Comparison of ENCODE assay signal across 1 cellular context in the genomic region with DNA sequence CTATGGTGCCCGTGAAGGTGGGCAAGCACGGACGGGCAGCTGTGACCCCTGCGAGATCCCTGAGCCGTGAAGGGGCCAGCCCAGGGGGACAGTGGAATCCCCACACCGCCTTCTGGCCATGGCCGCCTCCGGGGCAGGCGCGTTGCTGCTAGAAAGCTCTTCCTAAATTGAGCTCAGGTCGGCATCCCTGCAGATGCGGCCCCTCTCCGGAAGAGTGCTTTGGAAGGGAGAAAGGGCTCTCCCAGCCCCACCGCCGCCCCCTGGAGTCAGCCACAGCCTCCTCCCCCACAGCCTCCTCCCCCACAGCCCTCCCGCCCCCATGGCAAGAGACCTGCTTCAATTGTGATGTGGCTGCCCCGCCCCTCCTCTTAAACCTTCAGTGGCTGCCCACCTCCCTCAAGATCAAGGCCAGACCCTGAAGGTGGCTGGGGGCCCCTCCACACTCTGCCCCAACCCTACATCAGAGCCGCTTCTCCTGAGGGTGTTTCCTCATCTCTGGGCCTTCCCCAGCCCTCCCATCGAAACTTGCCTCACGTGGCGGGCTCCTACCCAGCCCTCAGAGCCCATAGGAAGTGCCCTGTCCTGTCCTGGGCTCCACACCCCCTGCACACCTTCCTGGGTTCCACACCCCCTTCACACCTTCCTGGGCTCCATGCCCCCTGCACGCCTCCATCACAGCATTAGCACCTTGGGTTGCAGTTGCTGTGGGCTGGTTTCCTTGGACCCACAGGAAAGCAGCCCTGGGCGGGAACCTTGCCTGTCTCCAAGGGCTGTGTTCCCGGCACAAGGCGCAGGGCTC.
TF ChIP-seq lines count a peak whose summit lies in the region.

No MANE protein-coding gene starts in this region.

TF ChIP-seq in K562, 482 proteins besides CTCF, POLR2A, EP300 and RAD21 (continued from another document and continues in another):
- TF ChIP-seq, protein P1, sequence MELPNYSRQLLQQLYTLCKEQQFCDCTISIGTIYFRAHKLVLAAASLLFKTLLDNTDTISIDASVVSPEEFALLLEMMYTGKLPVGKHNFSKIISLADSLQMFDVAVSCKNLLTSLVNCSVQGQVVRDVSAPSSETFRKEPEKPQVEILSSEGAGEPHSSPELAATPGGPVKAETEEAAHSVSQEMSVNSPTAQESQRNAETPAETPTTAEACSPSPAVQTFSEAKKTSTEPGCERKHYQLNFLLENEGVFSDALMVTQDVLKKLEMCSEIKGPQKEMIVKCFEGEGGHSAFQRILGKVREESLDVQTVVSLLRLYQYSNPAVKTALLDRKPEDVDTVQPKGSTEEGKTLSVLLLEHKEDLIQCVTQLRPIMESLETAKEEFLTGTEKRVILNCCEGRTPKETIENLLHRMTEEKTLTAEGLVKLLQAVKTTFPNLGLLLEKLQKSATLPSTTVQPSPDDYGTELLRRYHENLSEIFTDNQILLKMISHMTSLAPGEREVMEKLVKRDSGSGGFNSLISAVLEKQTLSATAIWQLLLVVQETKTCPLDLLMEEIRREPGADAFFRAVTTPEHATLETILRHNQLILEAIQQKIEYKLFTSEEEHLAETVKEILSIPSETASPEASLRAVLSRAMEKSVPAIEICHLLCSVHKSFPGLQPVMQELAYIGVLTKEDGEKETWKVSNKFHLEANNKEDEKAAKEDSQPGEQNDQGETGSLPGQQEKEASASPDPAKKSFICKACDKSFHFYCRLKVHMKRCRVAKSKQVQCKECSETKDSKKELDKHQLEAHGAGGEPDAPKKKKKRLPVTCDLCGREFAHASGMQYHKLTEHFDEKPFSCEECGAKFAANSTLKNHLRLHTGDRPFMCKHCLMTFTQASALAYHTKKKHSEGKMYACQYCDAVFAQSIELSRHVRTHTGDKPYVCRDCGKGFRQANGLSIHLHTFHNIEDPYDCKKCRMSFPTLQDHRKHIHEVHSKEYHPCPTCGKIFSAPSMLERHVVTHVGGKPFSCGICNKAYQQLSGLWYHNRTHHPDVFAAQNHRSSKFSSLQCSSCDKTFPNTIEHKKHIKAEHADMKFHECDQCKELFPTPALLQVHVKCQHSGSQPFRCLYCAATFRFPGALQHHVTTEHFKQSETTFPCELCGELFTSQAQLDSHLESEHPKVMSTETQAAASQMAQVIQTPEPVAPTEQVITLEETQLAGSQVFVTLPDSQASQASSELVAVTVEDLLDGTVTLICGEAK (IDR thresholded peaks at IDR 0.05) = no peak
- TF ChIP-seq, protein P1 (CRISPR knock-in tag; IDR thresholded peaks at IDR 0.05) = no peak
- TF ChIP-seq ZNF197 (CRISPR knock-in tag; IDR thresholded peaks at IDR 0.05; ENCODE audit: low read depth) = 0 out of 2 replicates have a peak, but pooled peaks have one; percentile 12
- TF ChIP-seq, protein P2, sequence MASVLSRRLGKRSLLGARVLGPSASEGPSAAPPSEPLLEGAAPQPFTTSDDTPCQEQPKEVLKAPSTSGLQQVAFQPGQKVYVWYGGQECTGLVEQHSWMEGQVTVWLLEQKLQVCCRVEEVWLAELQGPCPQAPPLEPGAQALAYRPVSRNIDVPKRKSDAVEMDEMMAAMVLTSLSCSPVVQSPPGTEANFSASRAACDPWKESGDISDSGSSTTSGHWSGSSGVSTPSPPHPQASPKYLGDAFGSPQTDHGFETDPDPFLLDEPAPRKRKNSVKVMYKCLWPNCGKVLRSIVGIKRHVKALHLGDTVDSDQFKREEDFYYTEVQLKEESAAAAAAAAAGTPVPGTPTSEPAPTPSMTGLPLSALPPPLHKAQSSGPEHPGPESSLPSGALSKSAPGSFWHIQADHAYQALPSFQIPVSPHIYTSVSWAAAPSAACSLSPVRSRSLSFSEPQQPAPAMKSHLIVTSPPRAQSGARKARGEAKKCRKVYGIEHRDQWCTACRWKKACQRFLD (CRISPR knock-in tag; IDR thresholded peaks at IDR 0.05) = peak; percentile 28; the same call in 1 of the 2 replicates
- no peak for TF ChIP-seq THAP7 (CRISPR knock-in tag; IDR thresholded peaks at IDR 0.05)
- TF ChIP-seq ZNF212 (CRISPR knock-in tag; IDR thresholded peaks at IDR 0.05) = no peak
- TF ChIP-seq ZNF140 (CRISPR knock-in tag; IDR thresholded peaks at IDR 0.05) = no peak
- no peak for TF ChIP-seq XRCC5 (IDR thresholded peaks at IDR 0.05; ENCODE audit: low read depth, low read length)
- TF ChIP-seq TSC22D4 (tag; IDR thresholded peaks at IDR 0.05) = no peak
- TF ChIP-seq, protein P3, sequence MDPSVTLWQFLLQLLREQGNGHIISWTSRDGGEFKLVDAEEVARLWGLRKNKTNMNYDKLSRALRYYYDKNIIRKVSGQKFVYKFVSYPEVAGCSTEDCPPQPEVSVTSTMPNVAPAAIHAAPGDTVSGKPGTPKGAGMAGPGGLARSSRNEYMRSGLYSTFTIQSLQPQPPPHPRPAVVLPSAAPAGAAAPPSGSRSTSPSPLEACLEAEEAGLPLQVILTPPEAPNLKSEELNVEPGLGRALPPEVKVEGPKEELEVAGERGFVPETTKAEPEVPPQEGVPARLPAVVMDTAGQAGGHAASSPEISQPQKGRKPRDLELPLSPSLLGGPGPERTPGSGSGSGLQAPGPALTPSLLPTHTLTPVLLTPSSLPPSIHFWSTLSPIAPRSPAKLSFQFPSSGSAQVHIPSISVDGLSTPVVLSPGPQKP (CRISPR knock-in tag; IDR thresholded peaks at IDR 0.05) = no peak
- TF ChIP-seq C11orf30 (IDR thresholded peaks at IDR 0.05; ENCODE audit: low read depth) = no peak
- TF ChIP-seq, protein P4, sequence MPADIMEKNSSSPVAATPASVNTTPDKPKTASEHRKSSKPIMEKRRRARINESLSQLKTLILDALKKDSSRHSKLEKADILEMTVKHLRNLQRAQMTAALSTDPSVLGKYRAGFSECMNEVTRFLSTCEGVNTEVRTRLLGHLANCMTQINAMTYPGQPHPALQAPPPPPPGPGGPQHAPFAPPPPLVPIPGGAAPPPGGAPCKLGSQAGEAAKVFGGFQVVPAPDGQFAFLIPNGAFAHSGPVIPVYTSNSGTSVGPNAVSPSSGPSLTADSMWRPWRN (IDR thresholded peaks at IDR 0.05; ENCODE audit: low read depth) = no peak
- no peak for TF ChIP-seq POLR2AphosphoS2 (IDR thresholded peaks at IDR 0.05; ENCODE audit: low read length)
- no peak for TF ChIP-seq BRD9 (IDR thresholded peaks at IDR 0.05; ENCODE audit: low read depth, partially characterized antibody)
- TF ChIP-seq, protein P5, sequence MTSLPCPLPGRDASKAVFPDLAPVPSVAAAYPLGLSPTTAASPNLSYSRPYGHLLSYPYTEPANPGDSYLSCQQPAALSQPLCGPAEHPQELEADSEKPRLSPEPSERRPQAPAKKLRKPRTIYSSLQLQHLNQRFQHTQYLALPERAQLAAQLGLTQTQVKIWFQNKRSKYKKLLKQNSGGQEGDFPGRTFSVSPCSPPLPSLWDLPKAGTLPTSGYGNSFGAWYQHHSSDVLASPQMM (CRISPR knock-in tag; IDR thresholded peaks at IDR 0.05) = no peak
- no peak for TF ChIP-seq ZNF398 (CRISPR knock-in tag; IDR thresholded peaks at IDR 0.05)
- no peak for TF ChIP-seq MCM7 (IDR thresholded peaks at IDR 0.05)
- no peak for TF ChIP-seq ILK (tag; IDR thresholded peaks at IDR 0.05; ENCODE audit: borderline replicate concordance, low read depth)
- no peak for TF ChIP-seq ZNF586 (CRISPR knock-in tag; conservative IDR thresholded peaks at IDR 0.05)
- TF ChIP-seq GATAD2A (IDR thresholded peaks at IDR 0.05) = no peak
- TF ChIP-seq ERF (CRISPR knock-in tag; IDR thresholded peaks at IDR 0.05) = peak; percentile 61; the same call in 1 of the 2 replicates
- TF ChIP-seq ZBTB17 (CRISPR knock-in tag; IDR thresholded peaks at IDR 0.05) = no peak
- no peak for TF ChIP-seq HEY1 (CRISPR knock-in tag; IDR thresholded peaks at IDR 0.05; ENCODE audit: borderline replicate concordance)
- TF ChIP-seq BMI1 (IDR thresholded peaks at IDR 0.05; ENCODE audit: low read length) = no peak
- peak in 1 of 2 experiments; percentile 33 for TF ChIP-seq E2F6 (IDR thresholded peaks at IDR 0.05; ENCODE audit: borderline replicate concordance in 1 of 2, extremely low read depth in 1 of 2, insufficient read depth in 1 of 2, insufficient read length in 1 of 2, low read depth in 1 of 2, low read length in 1 of 2, poor library complexity in 1 of 2, severe bottlenecking in 1 of 2)
- TF ChIP-seq HMGN3 (IDR thresholded peaks at IDR 0.05; ENCODE audit: borderline replicate concordance, extremely low read depth, insufficient read length, low read depth, low read length) = no peak
- no peak for TF ChIP-seq MCM5 (IDR thresholded peaks at IDR 0.05; ENCODE audit: low read depth)
- TF ChIP-seq CREB1 (IDR thresholded peaks at IDR 0.05) = no peak
- TF ChIP-seq CREB1 (CRISPR knock-in tag; IDR thresholded peaks at IDR 0.05) = no peak
- TF ChIP-seq MTA2 (IDR thresholded peaks at IDR 0.05; ENCODE audit: low read depth) = no peak
- TF ChIP-seq YY1 (IDR thresholded peaks at IDR 0.05; ENCODE audit: borderline replicate concordance in 1 of 3, control insufficient read depth in 1 of 3, extremely low read depth in 1 of 3, insufficient read depth in 3 of 3, insufficient read length in 1 of 3, insufficient replicate concordance in 2 of 3, low read depth in 1 of 3, low read length in 2 of 3) = peak in 1 of 3 experiments; percentile 39
- TF ChIP-seq ZNF75A (CRISPR knock-in tag; IDR thresholded peaks at IDR 0.05) = no peak
- TF ChIP-seq ETV5 (CRISPR knock-in tag; IDR thresholded peaks at IDR 0.05; ENCODE audit: low read depth) = no peak
- TF ChIP-seq NRF1 (conservative IDR thresholded peaks at IDR 0.05 in 1 of 2, IDR thresholded peaks at IDR 0.05 in 1 of 2) = no peak
- TF ChIP-seq REST (CRISPR knock-in tag; IDR thresholded peaks at IDR 0.05; ENCODE audit: low read depth) = no peak
- TF ChIP-seq SIN3A (IDR thresholded peaks at IDR 0.05; ENCODE audit: borderline replicate concordance in 2 of 2, control insufficient read depth in 1 of 2, low read depth in 2 of 2, low read length in 2 of 2) = no peak
